Comparison of ENCODE assay signal across 8 cellular contexts in the genomic region with DNA sequence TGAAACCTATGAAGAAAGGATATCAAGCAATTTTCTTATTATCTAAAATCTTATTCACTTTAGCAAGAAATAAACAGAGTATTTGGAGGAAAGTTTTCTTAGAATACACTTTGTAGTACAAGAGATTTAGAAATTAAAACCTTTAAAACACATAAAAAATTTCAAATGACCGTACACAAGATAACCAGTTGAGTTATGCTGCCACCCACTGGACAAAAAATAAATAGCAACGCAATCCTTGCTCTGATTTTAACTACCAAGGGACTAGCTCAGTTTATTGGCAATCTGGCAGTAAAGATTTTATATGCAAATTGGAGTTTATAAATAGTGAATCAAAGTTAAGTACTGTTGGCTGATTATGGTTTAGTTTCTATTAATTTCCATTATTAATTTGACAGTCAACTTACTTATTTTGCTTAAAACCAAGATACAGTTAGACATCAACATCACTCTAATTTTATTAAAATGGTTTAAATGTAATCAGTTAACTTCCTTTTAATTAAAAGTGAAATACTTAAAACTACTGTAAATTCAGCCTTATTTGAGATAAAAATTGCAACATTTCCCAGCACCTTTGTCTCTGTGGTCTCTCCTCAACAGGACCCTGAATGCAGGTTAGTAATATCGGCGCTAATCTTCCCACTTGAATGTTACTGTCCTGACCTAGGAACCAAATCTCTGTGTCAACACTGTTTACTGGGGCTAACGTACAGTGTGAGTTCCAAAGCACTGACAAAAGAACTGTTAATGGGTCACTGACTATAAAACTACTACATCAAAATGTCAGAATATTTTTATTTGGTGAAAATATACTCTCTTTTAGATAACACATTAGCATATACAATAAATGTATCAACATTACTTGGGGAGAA. TPM values are rescaled to one million over a fixed set of nuclear protein-coding genes. Genes with fewer than 3 reads are reported as not detected.
A peak's percentile ranks its signal among the peaks of the same experiment; 100 is the strongest.
DNase-seq lines count a peak whose midpoint lies in the region; ATAC-seq, FAIRE-seq and TF ChIP-seq lines count a peak whose summit lies in the region.

No MANE protein-coding gene starts in this region.

- H3K79me2 ChIP-seq in H1 (ENCODE audit: control insufficient read depth in 1 of 2, insufficient read depth in 2 of 2, low read length in 2 of 2) = peaks cover 0 to 44% of the 10 kb centered on the region in 2 experiments; a peak in 2 of 4 replicates

- no peak overlapping the region for H2BK5ac ChIP-seq in H1 (ENCODE audit: low read depth, low read length)

- intact Hi-C loops in transverse colon (cut with DNase I; ENCODE audit: low total_unique reads) = loop anchor here (5.0 kb wide), 1 partner anchor 154 kb away; no protein-coding TSS in a partner anchor

- no peak overlapping the region for H2AFZ ChIP-seq in H1 (ENCODE audit: low read length)

- ATAC-seq in naive thymus-derived CD8-positive, alpha-beta T cell = peak; percentile 53 to 72
- ATAC-seq in GM18858 (IDR thresholded peaks at IDR 0.05; ENCODE audit: unreplicated experiment) = no peak

- POLR2A ChIA-PET in H1 (lab: Charles Lee; ENCODE audit: partially characterized antibody) = interaction anchor here (0.6 kb wide), 1 partner anchor 33 kb away, joined by 3 read pairs; a partner anchor contains a TSS
- POLR2A ChIA-PET in naive thymus-derived CD8-positive, alpha-beta T cell (lab: Charles Lee) = no interaction called here

- no peak overlapping the region for H4K5ac ChIP-seq in H1 (ENCODE audit: insufficient read length, low read depth, low read length)

- DNase-seq in AG08395 (ENCODE audit: low spot score) (peak; percentile 48), GM12865 (ENCODE audit: low read depth) (peak; percentile 61), NCI-H1092 treated with DMSO at 0.1 percent for 48 hours (lab: John Stamatoyannopoulos, UW) (peak; percentile 23), H1 (ENCODE audit: low read depth in 1 of 2, low spot score in 2 of 2) (peak in 1 of 2 experiments; percentile 73), transverse colon (peak; percentile 58)
- DNase-seq in activated CD4-positive, alpha-beta T cell treated with anti-CD3 and anti-CD28 coated beads for 48 hours = peak; percentile 72
- DNase-seq in naive thymus-derived CD8-positive, alpha-beta T cell = peak; percentile 27 to 80 (median 66)

- no peaks in the 10 kb centered on the region for H3K9me3 ChIP-seq in H1 (ENCODE audit: insufficient read depth in 2 of 2, low read depth in 1 of 2, low read length in 1 of 2)
- no peaks in the 10 kb centered on the region for H3K9me3 ChIP-seq in transverse colon

- H3K79me1 ChIP-seq in H1 (ENCODE audit: low read depth, low read length) = peaks cover 2% of the 10 kb centered on the region; the same call in 1 of the 2 replicates

- no peaks in the 10 kb centered on the region for H3K27me3 Mint-ChIP-seq in naive thymus-derived CD8-positive, alpha-beta T cell

- FAIRE-seq in H1 (lab: Jason Lieb, UNC) = no peak

- no peak overlapping the region for H2BK20ac ChIP-seq in H1 (ENCODE audit: low read length)

- H3K14ac ChIP-seq in H1 (ENCODE audit: insufficient read length) = no peak overlapping the region

- H2AK5ac ChIP-seq in H1 (ENCODE audit: low read depth, low read length) = no peak overlapping the region

- TF ChIP-seq EP300 in H1 (IDR thresholded peaks at IDR 0.05; ENCODE audit: borderline replicate concordance in 1 of 2, low read depth in 2 of 2, low read length in 2 of 2) = no peak
- no peak for TF ChIP-seq EP300 in transverse colon (IDR thresholded peaks at IDR 0.05; ENCODE audit: low read depth)

- peaks cover 0 to 8% of the 10 kb centered on the region in 2 experiments for H4K20me1 ChIP-seq in H1 (replicated peaks in 1 of 2; ENCODE audit: control insufficient read depth in 1 of 2, insufficient read depth in 2 of 2, low read length in 2 of 2)

- TF ChIP-seq CTCF in GM12865 (IDR thresholded peaks at IDR 0.05; ENCODE audit: insufficient read depth, low read depth, low read length, missing control alignments) (peak; percentile 63), H1 (IDR thresholded peaks at IDR 0.05; ENCODE audit: control extremely low read depth in 1 of 3, insufficient read depth in 1 of 3, low read depth in 1 of 3, low read length in 3 of 3) (peak in 2 of 3 experiments; percentile 43 to 55; a peak in 2 of 4 replicates), transverse colon (IDR thresholded peaks at IDR 0.05) (peak; percentile 79 to 91 (median 82))

- H3K9me3 Mint-ChIP-seq in naive thymus-derived CD8-positive, alpha-beta T cell = no peaks in the 10 kb centered on the region

- H3K23me2 ChIP-seq in H1 (ENCODE audit: low read depth, low read length) = no peaks in the 10 kb centered on the region

- peak overlapping the region in 3 of 10 donors; percentile 27 to 41 (median 37) for H3K27ac Mint-ChIP-seq in naive thymus-derived CD8-positive, alpha-beta T cell

- no peak overlapping the region for H2BK120ac ChIP-seq in H1 (replicated peaks; ENCODE audit: low read depth, low read length)

- no peak overlapping the region for H3K23ac ChIP-seq in H1 (ENCODE audit: insufficient read length)

- H3K4me1 ChIP-seq in H1 (replicated peaks in 1 of 4; ENCODE audit: control insufficient read depth in 3 of 4, insufficient read depth in 4 of 4, low read length in 3 of 4) = no peaks in the 10 kb centered on the region
- H3K4me1 ChIP-seq in transverse colon = peaks cover 0 to 14% (median 6%) of the 10 kb centered on the region in 4 donors

- H3K36me3 Mint-ChIP-seq in naive thymus-derived CD8-positive, alpha-beta T cell = peaks cover 0 to 35% (median 1%) of the 10 kb centered on the region in 3 donors

- peaks cover 0 to 2% (median 0%) of the 10 kb centered on the region in 4 experiments; a peak in 3 of 8 replicates for H3K36me3 ChIP-seq in H1 (ENCODE audit: control insufficient read depth in 2 of 4, insufficient read depth in 4 of 4, low read length in 3 of 4)
- no peaks in the 10 kb centered on the region for H3K36me3 ChIP-seq in transverse colon

- no peak overlapping the region for H4K8ac ChIP-seq in H1 (ENCODE audit: extremely low read depth, insufficient read depth, low read length)

- H3K4me3 ChIP-seq in GM12865 (ENCODE audit: low read depth, low read length) = no peak overlapping the region
- H3K4me3 ChIP-seq in H1 (ENCODE audit: extremely low read depth in 1 of 4, insufficient read depth in 2 of 4, low read depth in 3 of 4, low read length in 4 of 4) = no peak overlapping the region
- H3K4me3 ChIP-seq in transverse colon = no peak overlapping the region

- no peak overlapping the region for H3K4ac ChIP-seq in H1 (replicated peaks; ENCODE audit: insufficient read length, low read depth, low read length)

- no peak overlapping the region for H3K9ac ChIP-seq in H1 (replicated peaks in 1 of 4; ENCODE audit: extremely low read depth in 1 of 4, low read depth in 3 of 4, low read length in 3 of 4)

- no peak overlapping the region for H4K91ac ChIP-seq in H1 (replicated peaks; ENCODE audit: insufficient read length, low read length)

- H2BK12ac ChIP-seq in H1 (ENCODE audit: low read depth, low read length) = no peak overlapping the region

- peak; percentile 63 to 64 for TF ChIP-seq RAD21 in H1 (IDR thresholded peaks at IDR 0.05 in 1 of 2, conservative IDR thresholded peaks at IDR 0.05 in 1 of 2; ENCODE audit: low read depth in 2 of 2, low read length in 2 of 2)

- H3K4me3 Mint-ChIP-seq in naive thymus-derived CD8-positive, alpha-beta T cell = no peak overlapping the region

- no peak overlapping the region for H3K4me2 ChIP-seq in H1 (ENCODE audit: insufficient read depth in 1 of 2, low read depth in 2 of 2, low read length in 2 of 2)

- in situ Hi-C loops in transverse colon (cut with MboI; ENCODE audit: low pct_ligation_motif_present in 1 of 4, low pct_unique_long_range_greater_than_20kb in 1 of 4, low sequenced_read_pairs in 3 of 4) = loop anchor here in 3 of 4 donors (5.0 to 10.0 kb wide), 3 partner anchors 149 to 156 kb away; no protein-coding TSS in a partner anchor

- H2BK15ac ChIP-seq in H1 (ENCODE audit: low read length) = no peak overlapping the region

- no peaks in the 10 kb centered on the region for H3K27me3 ChIP-seq in H1 (replicated peaks in 1 of 4; ENCODE audit: control insufficient read depth in 3 of 4, extremely low read depth in 1 of 4, insufficient read depth in 3 of 4, low read length in 3 of 4)
- no peaks in the 10 kb centered on the region for H3K27me3 ChIP-seq in transverse colon

- no peak overlapping the region for H3K18ac ChIP-seq in H1 (ENCODE audit: extremely low read depth, low read length)

- 62% methylated on average over 5 of the region's 5 CpGs; no CpG with 5 or more reads in 1 of the 2 experiments for WGBS in H1 (ENCODE audit: extremely low coverage in 1 of 2, insufficient coverage in 1 of 2, insufficient read length in 1 of 2, insufficient replicate concordance in 2 of 2, low coverage in 1 of 2, low lambda C conversion rate in 2 of 2, missing lambda C conversion rate in 1 of 2), 2 experiments
- WGBS in transverse colon (ENCODE audit: low coverage in 1 of 2), 2 donors = 42 to 51% methylated on average over 5 of the region's 5 CpGs

- H3K27ac ChIP-seq in H1 (ENCODE audit: low read depth, low read length) (no peak overlapping the region), transverse colon (no peak overlapping the region)

- TF ChIP-seq POLR2A in H1 (IDR thresholded peaks at IDR 0.05; ENCODE audit: control extremely low read depth in 1 of 2, low read depth in 2 of 2, low read length in 2 of 2) (no peak), transverse colon (IDR thresholded peaks at IDR 0.05) (no peak)

- CTCF ChIA-PET in H1 (lab: Charles Lee; ENCODE audit: partially characterized antibody) = interaction anchor here (0.6 to 7.7 kb wide), 19 partner anchors 9 to 263 kb away, joined by 3 to 65 read pairs (median 4); no protein-coding TSS in a partner anchor

- H3K4me1 Mint-ChIP-seq in naive thymus-derived CD8-positive, alpha-beta T cell = peaks cover 5 to 25% (median 13%) of the 10 kb centered on the region in 4 donors

- no peak overlapping the region for H3K56ac ChIP-seq in H1 (replicated peaks; ENCODE audit: insufficient read length, low read depth, low read length)

TF ChIP-seq in H1, 55 proteins besides CTCF, POLR2A, EP300 and RAD21 (continues in another document):
- TF ChIP-seq NRF1 (IDR thresholded peaks at IDR 0.05; ENCODE audit: low read depth, low read length) = no peak
- no peak for TF ChIP-seq RNF2 (IDR thresholded peaks at IDR 0.05; ENCODE audit: borderline replicate concordance, low read depth, low read length, missing control alignments, poor library complexity, severe bottlenecking)

RNA-seq across cellular contexts. Expression of a gene that starts 33.5 kb away (rescaled TPM):
- total RNA-seq in H1 (2021; fragmentation: NEBNext Ultra II Directional; extraction: Animal tissue kit (Norgen Biotek cat#: 25700)) = 34.2 and 43.9 TPM in 2 replicates
- 4.7 and 6.5 TPM in 2 replicates for polyA plus RNA-seq in H1 (2011; rRNA removed)
- polyA plus RNA-seq in H1 (2011; cell fraction: cytosol; rRNA removed) = 8.3 TPM
- 5.8 TPM for polyA plus RNA-seq in H1 (2011; cell fraction: nucleus; rRNA removed)
- polyA plus RNA-seq in H1 (2012, experiment 1 of 2) = 12.0 to 21.7 TPM (median 16.1 TPM) in 4 replicates
- polyA plus RNA-seq in H1 (2012, experiment 2 of 2) = 1.7 TPM
- polyA plus RNA-seq in H1 (2013, experiment 1 of 2) = 52.5 TPM
- 51.7 TPM for polyA plus RNA-seq in H1 (2013, experiment 2 of 2)
- polyA minus RNA-seq in H1 (2011; rRNA and poly(A)+ RNA removed) = 19.0 and 22.7 TPM in 2 replicates
- 15.1 TPM for polyA minus RNA-seq in H1 (2011; cell fraction: cytosol; rRNA and poly(A)+ RNA removed)
- polyA minus RNA-seq in H1 (2011; cell fraction: nucleus; rRNA and poly(A)+ RNA removed) = 19.5 TPM
- 10 to 100 TPM; 37.8 to 42.1 TPM for total RNA-seq in naive thymus-derived CD8-positive, alpha-beta T cell
- polyA plus RNA-seq in naive thymus-derived CD8-positive, alpha-beta T cell = 10 to 100 TPM; 23.1 to 29.2 (median 25.4) TPM
- 10 to 100 TPM; 13.1 to 29.1 (median 23.2) TPM for total RNA-seq in transverse colon
